ENCODE assay signal across 1 cellular context in genomic region chr5:145681686-145682085, GRCh38.
A peak's percentile ranks its signal among the peaks of the same experiment; 100 is the strongest.
TF ChIP-seq lines count a peak whose summit lies in the region.

No MANE protein-coding gene starts in this region.

TF ChIP-seq in HepG2, 621 proteins besides CTCF, POLR2A, EP300 and RAD21 (continued from another document and continues in another):
- TF ChIP-seq ZNF18 (CRISPR knock-in tag; IDR thresholded peaks at IDR 0.05; ENCODE audit: insufficient replicate concordance) (no peak), EEA1 (CRISPR knock-in tag; IDR thresholded peaks at IDR 0.05; ENCODE audit: borderline replicate concordance) (no peak), ZNF333 (CRISPR knock-in tag; IDR thresholded peaks at IDR 0.05; ENCODE audit: borderline replicate concordance) (no peak), MXD1 (CRISPR knock-in tag; IDR thresholded peaks at IDR 0.05) (no peak), TOE1 (CRISPR knock-in tag; IDR thresholded peaks at IDR 0.05) (0 out of 2 replicates have a peak, but pooled peaks have one; percentile 48), ZNF335 (CRISPR knock-in tag; IDR thresholded peaks at IDR 0.05) (no peak), KLF6 (CRISPR knock-in tag; IDR thresholded peaks at IDR 0.05) (no peak), GPN1 (CRISPR knock-in tag; IDR thresholded peaks at IDR 0.05; ENCODE audit: borderline replicate concordance) (no peak), GATAD2A (CRISPR knock-in tag; IDR thresholded peaks at IDR 0.05) (peak; percentile 84), JUN (CRISPR knock-in tag; IDR thresholded peaks at IDR 0.05) (no peak), SNAPC4 (CRISPR knock-in tag; IDR thresholded peaks at IDR 0.05) (no peak), CEBPZ (IDR thresholded peaks at IDR 0.05; ENCODE audit: low read length) (no peak), GPBP1L1 (CRISPR knock-in tag; IDR thresholded peaks at IDR 0.05) (no peak), UBTF (CRISPR knock-in tag; IDR thresholded peaks at IDR 0.05) (no peak), ZNF513 (CRISPR knock-in tag; conservative IDR thresholded peaks at IDR 0.05) (no peak), AGO2 (optimal IDR thresholded peaks at IDR 0.05; ENCODE audit: low read depth, low read length) (no peak), FLYWCH1 (CRISPR knock-in tag; IDR thresholded peaks at IDR 0.05) (no peak), PRPF4 (IDR thresholded peaks at IDR 0.05; ENCODE audit: low read depth, low read length, poor library complexity, severe bottlenecking) (no peak), ZNF710 (CRISPR knock-in tag; IDR thresholded peaks at IDR 0.05; ENCODE audit: borderline replicate concordance) (no peak), LRRFIP1 (CRISPR knock-in tag; conservative IDR thresholded peaks at IDR 0.05) (no peak), ZNF788 (CRISPR knock-in tag; IDR thresholded peaks at IDR 0.05; ENCODE audit: borderline replicate concordance) (no peak), ZSCAN29 (CRISPR knock-in tag; conservative IDR thresholded peaks at IDR 0.05) (no peak), FOXP4 (CRISPR knock-in tag; IDR thresholded peaks at IDR 0.05) (peak; percentile 59), ELF1 (CRISPR knock-in tag; IDR thresholded peaks at IDR 0.05) (no peak), TFDP2 (CRISPR knock-in tag; IDR thresholded peaks at IDR 0.05) (no peak), GLI4 (CRISPR knock-in tag; IDR thresholded peaks at IDR 0.05; ENCODE audit: borderline replicate concordance) (no peak), ZNF296 (CRISPR knock-in tag; conservative IDR thresholded peaks at IDR 0.05) (no peak), GABPA (IDR thresholded peaks at IDR 0.05; ENCODE audit: low read depth, low read length) (no peak), GABPA (CRISPR knock-in tag; IDR thresholded peaks at IDR 0.05; ENCODE audit: low read depth) (no peak), HNRNPL (IDR thresholded peaks at IDR 0.05; ENCODE audit: low read depth, low read length) (no peak), SRSF4 (IDR thresholded peaks at IDR 0.05; ENCODE audit: low read depth, low read length, poor library complexity, severe bottlenecking) (no peak)
